ENCODE assay signal across 1 cellular context in the genomic region with DNA sequence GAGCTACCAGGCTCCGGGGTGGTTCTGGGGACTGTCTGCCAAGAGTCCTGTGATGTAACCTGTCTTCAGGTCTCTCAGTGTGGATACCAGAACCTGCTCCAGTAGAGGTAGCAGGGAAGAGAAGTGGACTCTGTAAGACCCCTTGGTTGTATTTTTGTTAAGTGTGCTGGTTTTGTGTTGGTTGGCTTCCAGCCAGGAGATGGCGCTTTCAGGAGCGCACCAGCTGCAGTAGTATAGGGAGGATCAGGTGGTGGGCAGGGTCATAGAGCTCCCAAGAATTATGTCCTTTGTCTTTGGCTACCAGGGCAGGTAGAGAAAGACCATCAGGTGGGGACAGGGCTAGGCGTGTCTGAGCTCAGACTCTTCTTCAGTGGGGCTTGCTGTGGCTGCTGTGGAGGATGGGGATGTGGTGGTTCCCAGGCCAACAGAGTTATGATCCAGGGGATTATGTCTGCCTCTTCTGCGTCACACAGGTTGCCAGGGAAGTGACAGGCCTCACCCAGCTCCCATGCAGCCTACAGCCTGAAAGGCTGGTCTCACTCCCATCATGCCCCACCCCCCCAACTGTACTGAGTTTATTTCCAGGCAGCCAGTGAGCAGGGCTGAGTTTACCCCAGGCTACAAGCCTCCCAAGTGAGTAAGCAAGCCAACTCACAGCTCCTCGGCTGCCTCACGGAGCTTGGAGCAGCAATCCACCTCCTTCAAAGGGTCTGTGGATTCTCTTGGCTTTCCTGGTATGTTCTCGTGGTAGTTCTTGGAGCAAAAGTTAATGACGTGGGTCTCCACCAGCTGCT.
TF ChIP-seq lines count a peak whose summit lies in the region.

No MANE protein-coding gene starts in this region.

TF ChIP-seq in WTC11, 78 proteins besides CTCF, POLR2A, EP300 and RAD21 (continued from another document):
- TF ChIP-seq, protein P1, sequence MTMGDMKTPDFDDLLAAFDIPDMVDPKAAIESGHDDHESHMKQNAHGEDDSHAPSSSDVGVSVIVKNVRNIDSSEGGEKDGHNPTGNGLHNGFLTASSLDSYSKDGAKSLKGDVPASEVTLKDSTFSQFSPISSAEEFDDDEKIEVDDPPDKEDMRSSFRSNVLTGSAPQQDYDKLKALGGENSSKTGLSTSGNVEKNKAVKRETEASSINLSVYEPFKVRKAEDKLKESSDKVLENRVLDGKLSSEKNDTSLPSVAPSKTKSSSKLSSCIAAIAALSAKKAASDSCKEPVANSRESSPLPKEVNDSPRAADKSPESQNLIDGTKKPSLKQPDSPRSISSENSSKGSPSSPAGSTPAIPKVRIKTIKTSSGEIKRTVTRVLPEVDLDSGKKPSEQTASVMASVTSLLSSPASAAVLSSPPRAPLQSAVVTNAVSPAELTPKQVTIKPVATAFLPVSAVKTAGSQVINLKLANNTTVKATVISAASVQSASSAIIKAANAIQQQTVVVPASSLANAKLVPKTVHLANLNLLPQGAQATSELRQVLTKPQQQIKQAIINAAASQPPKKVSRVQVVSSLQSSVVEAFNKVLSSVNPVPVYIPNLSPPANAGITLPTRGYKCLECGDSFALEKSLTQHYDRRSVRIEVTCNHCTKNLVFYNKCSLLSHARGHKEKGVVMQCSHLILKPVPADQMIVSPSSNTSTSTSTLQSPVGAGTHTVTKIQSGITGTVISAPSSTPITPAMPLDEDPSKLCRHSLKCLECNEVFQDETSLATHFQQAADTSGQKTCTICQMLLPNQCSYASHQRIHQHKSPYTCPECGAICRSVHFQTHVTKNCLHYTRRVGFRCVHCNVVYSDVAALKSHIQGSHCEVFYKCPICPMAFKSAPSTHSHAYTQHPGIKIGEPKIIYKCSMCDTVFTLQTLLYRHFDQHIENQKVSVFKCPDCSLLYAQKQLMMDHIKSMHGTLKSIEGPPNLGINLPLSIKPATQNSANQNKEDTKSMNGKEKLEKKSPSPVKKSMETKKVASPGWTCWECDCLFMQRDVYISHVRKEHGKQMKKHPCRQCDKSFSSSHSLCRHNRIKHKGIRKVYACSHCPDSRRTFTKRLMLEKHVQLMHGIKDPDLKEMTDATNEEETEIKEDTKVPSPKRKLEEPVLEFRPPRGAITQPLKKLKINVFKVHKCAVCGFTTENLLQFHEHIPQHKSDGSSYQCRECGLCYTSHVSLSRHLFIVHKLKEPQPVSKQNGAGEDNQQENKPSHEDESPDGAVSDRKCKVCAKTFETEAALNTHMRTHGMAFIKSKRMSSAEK (CRISPR knock-in tag; IDR thresholded peaks at IDR 0.05; ENCODE audit: borderline replicate concordance) = no peak
- TF ChIP-seq ELF4 (CRISPR knock-in tag; IDR thresholded peaks at IDR 0.05; ENCODE audit: low read depth) (no peak), CBFB (CRISPR knock-in tag; IDR thresholded peaks at IDR 0.05; ENCODE audit: low read depth) (no peak), FOXP1 (CRISPR knock-in tag; IDR thresholded peaks at IDR 0.05; ENCODE audit: borderline replicate concordance) (no peak), FOXK1 (CRISPR knock-in tag; IDR thresholded peaks at IDR 0.05) (no peak), ZNF317 (CRISPR knock-in tag; IDR thresholded peaks at IDR 0.05; ENCODE audit: borderline replicate concordance, low read depth) (no peak), ZNF263 (CRISPR knock-in tag; IDR thresholded peaks at IDR 0.05; ENCODE audit: low read depth) (no peak), SMAD4 (CRISPR knock-in tag; IDR thresholded peaks at IDR 0.05) (no peak)
- TF ChIP-seq, protein P2, sequence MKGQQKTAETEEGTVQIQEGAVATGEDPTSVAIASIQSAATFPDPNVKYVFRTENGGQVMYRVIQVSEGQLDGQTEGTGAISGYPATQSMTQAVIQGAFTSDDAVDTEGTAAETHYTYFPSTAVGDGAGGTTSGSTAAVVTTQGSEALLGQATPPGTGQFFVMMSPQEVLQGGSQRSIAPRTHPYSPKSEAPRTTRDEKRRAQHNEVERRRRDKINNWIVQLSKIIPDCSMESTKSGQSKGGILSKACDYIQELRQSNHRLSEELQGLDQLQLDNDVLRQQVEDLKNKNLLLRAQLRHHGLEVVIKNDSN (CRISPR knock-in tag; IDR thresholded peaks at IDR 0.05) = no peak
- TF ChIP-seq, protein P3, sequence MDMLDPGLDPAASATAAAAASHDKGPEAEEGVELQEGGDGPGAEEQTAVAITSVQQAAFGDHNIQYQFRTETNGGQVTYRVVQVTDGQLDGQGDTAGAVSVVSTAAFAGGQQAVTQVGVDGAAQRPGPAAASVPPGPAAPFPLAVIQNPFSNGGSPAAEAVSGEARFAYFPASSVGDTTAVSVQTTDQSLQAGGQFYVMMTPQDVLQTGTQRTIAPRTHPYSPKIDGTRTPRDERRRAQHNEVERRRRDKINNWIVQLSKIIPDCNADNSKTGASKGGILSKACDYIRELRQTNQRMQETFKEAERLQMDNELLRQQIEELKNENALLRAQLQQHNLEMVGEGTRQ (CRISPR knock-in tag; IDR thresholded peaks at IDR 0.05) = no peak
